8 cellular contexts compared by ENCODE assay signal in genomic region chr14:65412881-65413738, GRCh38. TPM values are rescaled to one million over a fixed set of nuclear protein-coding genes. Genes with fewer than 3 reads are reported as not detected.
DNase-seq lines count a peak whose midpoint lies in the region; ATAC-seq and TF ChIP-seq lines count a peak whose summit lies in the region.

No MANE protein-coding gene starts in this region.

- no peak for TF ChIP-seq CTCF in activated B cell treated with CpG ODN at 0.5 μM for 24 hours (IDR thresholded peaks at IDR 0.05)
- TF ChIP-seq CTCF in lower leg skin (IDR thresholded peaks at IDR 0.05) = no peak

- intact Hi-C loops in activated B cell treated with CpG ODN at 0.5 μM for 24 hours (cut with micrococcal nuclease) (loop anchor here (1.0 to 5.0 kb wide), 13 partner anchors 60 to 1829 kb away; partner anchors contain the start of genes FNTB, PALS1 and WDR89), lower leg skin (cut with DNase I; ENCODE audit: low total_unique reads) (loop anchor here (10.0 kb wide), 1 partner anchor 1952 kb away; the partner anchor contains the start of gene EIF2S1)
- intact Hi-C loops in dendritic cell treated with granulocyte-macrophage colony-stimulating factor and Interleukin-4, amounts not matched to agents 40 ng/mL and 50 ng/mL, for 4 days (cut with micrococcal nuclease) = loop anchor here (2.0 to 5.0 kb wide), 5 partner anchors 81 to 426 kb away; partner anchors contain the start of gene FNTB

- ATAC-seq in HG02642 (IDR thresholded peaks at IDR 0.05; ENCODE audit: poor library complexity, unreplicated experiment) (peak; percentile 38), activated B cell treated with CpG ODN at 0.5 μM for 24 hours (ENCODE audit: low read depth) (peak; percentile 43)

- peaks cover 43% of the 10 kb centered on the region for H3K4me1 Mint-ChIP-seq in activated B cell treated with CpG ODN at 0.5 μM for 24 hours
- H3K4me1 Mint-ChIP-seq in dendritic cell treated with granulocyte-macrophage colony-stimulating factor and Interleukin-4, amounts not matched to agents 40 ng/mL and 50 ng/mL, for 4 days (ENCODE audit: low read depth) = peaks cover 13% of the 10 kb centered on the region

- H3K27me3 Mint-ChIP-seq in activated B cell treated with CpG ODN at 0.5 μM for 24 hours = no peaks in the 10 kb centered on the region
- H3K27me3 Mint-ChIP-seq in dendritic cell treated with granulocyte-macrophage colony-stimulating factor and Interleukin-4, amounts not matched to agents 40 ng/mL and 50 ng/mL, for 4 days = peaks cover 15% of the 10 kb centered on the region

- POLR2A ChIA-PET in activated B cell treated with CpG ODN at 0.5 μM for 24 hours (lab: Charles Lee) = interaction anchor here (0.7 to 6.7 kb wide), 26 partner anchors 17 to 1947 kb away, joined by 3 to 183 read pairs (median 16); partner anchors contain the start of genes ATP6V1D, EIF2S1, FNTB and MAX

- CTCF ChIA-PET in activated B cell treated with CpG ODN at 0.5 μM for 24 hours (lab: Charles Lee) = interaction anchor here (0.6 to 6.3 kb wide), 24 partner anchors 53 to 662 kb away, joined by 3 to 214 read pairs (median 4); no protein-coding TSS in a partner anchor

- peak overlapping the region; percentile 99 for H3K27ac Mint-ChIP-seq in activated B cell treated with CpG ODN at 0.5 μM for 24 hours
- peak overlapping the region; percentile 89 for H3K27ac Mint-ChIP-seq in dendritic cell treated with granulocyte-macrophage colony-stimulating factor and Interleukin-4, amounts not matched to agents 40 ng/mL and 50 ng/mL, for 4 days

- H3K9me3 Mint-ChIP-seq in activated B cell treated with CpG ODN at 0.5 μM for 24 hours = no peaks in the 10 kb centered on the region
- no peaks in the 10 kb centered on the region for H3K9me3 Mint-ChIP-seq in dendritic cell treated with granulocyte-macrophage colony-stimulating factor and Interleukin-4, amounts not matched to agents 40 ng/mL and 50 ng/mL, for 4 days

- no peak for TF ChIP-seq POLR2A in lower leg skin (IDR thresholded peaks at IDR 0.05)

- 0 to 2% methylated on average over 17 to 54 of the region's 85 CpGs for WGBS in lower leg skin, 2 donors

- peak overlapping the region; percentile 99 for H3K4me3 Mint-ChIP-seq in activated B cell treated with CpG ODN at 0.5 μM for 24 hours
- H3K4me3 Mint-ChIP-seq in dendritic cell treated with granulocyte-macrophage colony-stimulating factor and Interleukin-4, amounts not matched to agents 40 ng/mL and 50 ng/mL, for 4 days = peak overlapping the region; percentile 95

- H3K4me3 ChIP-seq in lower leg skin (ENCODE audit: low read depth, poor library complexity, severe bottlenecking) = peak overlapping the region; percentile 96

- DNase-seq in activated CD8-positive, alpha-beta memory T cell treated with anti-CD3 and anti-CD28 coated beads for 1 hour (ENCODE audit: extremely low read depth in 1 of 2, low read depth in 1 of 2) = peak; percentile 1 to 29
- no peak for DNase-seq in activated CD8-positive, alpha-beta memory T cell treated with anti-CD3 and anti-CD28 coated beads, Interleukin-2, amount 50 U/mL, for 4 hours
- DNase-seq in NCI-H1694 treated with DMSO at 0.1 percent for 48 hours (lab: John Stamatoyannopoulos, UW) (peak; percentile 76), activated B cell treated with CpG ODN at 0.5 μM for 24 hours (no peak), lower leg skin (ENCODE audit: low spot score in 2 of 2) (peak; percentile 56 to 94)
- peak; percentile 12 to 52 for DNase-seq in stimulated activated CD8-positive, alpha-beta memory T cell treated with anti-CD3 and anti-CD28 coated beads, Interleukin-15, amount 100 ng/mL, for 48 hours (ENCODE audit: low read depth in 2 of 2)

- peaks cover 16% of the 10 kb centered on the region for H3K36me3 Mint-ChIP-seq in activated B cell treated with CpG ODN at 0.5 μM for 24 hours (ENCODE audit: low read depth)
- peaks cover 16% of the 10 kb centered on the region for H3K36me3 Mint-ChIP-seq in dendritic cell treated with granulocyte-macrophage colony-stimulating factor and Interleukin-4, amounts not matched to agents 40 ng/mL and 50 ng/mL, for 4 days (ENCODE audit: low read depth)

RNA-seq across cellular contexts. Expression of gene FUT8, which starts 0.6 kb away (rescaled TPM):
- 115 and 123 TPM in 2 replicates for total RNA-seq in activated B cell treated with CpG ODN at 0.5 μM for 24 hours
- total RNA-seq in lower leg skin = 10 to 100 TPM; 17.9 to 28.0 (median 25.2) TPM

Comparison
In these comparisons a context has a peak if more than half of its experiments do, and no peak if none do; other contexts are left out.
1. DNase-seq: peak in activated CD8-positive, alpha-beta memory T cell treated with anti-CD3 and anti-CD28 coated beads for 1 hour (2 of 2), NCI-H1694 treated with DMSO at 0.1 percent for 48 hours (single experiment), lower leg skin (2 of 2) and stimulated activated CD8-positive, alpha-beta memory T cell treated with anti-CD3 and anti-CD28 coated beads, Interleukin-15, amount 100 ng/mL, for 48 hours (2 of 2); none in activated CD8-positive, alpha-beta memory T cell treated with anti-CD3 and anti-CD28 coated beads, Interleukin-2, amount 50 U/mL, for 4 hours (single experiment) and activated B cell treated with CpG ODN at 0.5 μM for 24 hours (single experiment).